Comparison of ENCODE assay signal across 1 cellular context in the genomic region with DNA sequence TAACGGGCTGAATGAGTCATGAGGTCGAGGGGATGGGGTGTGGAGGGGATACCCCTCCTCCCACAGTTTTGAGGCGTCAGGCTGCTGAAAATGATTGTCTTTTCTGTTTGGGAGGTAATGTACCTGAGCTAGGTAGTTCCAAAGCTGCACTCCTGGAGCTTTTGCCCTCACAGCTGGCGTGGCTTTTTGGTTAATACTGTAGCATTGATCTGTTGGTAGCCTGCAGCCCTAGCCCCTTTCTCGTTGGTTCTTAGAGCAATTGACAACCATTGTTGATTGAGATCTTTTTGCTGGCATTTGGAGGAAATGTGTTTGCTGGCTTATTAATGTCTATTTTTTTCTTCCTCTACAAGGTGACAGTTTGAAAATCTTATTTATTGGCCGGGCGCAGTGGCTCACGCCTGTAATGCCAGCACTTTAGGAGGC.
TF ChIP-seq lines count a peak whose summit lies in the region.

No MANE protein-coding gene starts in this region.

TF ChIP-seq in HCT116, 20 proteins besides CTCF, POLR2A, EP300 and RAD21 (continued from another document):
- TF ChIP-seq, protein P1, sequence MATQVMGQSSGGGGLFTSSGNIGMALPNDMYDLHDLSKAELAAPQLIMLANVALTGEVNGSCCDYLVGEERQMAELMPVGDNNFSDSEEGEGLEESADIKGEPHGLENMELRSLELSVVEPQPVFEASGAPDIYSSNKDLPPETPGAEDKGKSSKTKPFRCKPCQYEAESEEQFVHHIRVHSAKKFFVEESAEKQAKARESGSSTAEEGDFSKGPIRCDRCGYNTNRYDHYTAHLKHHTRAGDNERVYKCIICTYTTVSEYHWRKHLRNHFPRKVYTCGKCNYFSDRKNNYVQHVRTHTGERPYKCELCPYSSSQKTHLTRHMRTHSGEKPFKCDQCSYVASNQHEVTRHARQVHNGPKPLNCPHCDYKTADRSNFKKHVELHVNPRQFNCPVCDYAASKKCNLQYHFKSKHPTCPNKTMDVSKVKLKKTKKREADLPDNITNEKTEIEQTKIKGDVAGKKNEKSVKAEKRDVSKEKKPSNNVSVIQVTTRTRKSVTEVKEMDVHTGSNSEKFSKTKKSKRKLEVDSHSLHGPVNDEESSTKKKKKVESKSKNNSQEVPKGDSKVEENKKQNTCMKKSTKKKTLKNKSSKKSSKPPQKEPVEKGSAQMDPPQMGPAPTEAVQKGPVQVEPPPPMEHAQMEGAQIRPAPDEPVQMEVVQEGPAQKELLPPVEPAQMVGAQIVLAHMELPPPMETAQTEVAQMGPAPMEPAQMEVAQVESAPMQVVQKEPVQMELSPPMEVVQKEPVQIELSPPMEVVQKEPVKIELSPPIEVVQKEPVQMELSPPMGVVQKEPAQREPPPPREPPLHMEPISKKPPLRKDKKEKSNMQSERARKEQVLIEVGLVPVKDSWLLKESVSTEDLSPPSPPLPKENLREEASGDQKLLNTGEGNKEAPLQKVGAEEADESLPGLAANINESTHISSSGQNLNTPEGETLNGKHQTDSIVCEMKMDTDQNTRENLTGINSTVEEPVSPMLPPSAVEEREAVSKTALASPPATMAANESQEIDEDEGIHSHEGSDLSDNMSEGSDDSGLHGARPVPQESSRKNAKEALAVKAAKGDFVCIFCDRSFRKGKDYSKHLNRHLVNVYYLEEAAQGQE (IDR thresholded peaks at IDR 0.05; ENCODE audit: low read depth): no peak
- TF ChIP-seq ZFX (IDR thresholded peaks at IDR 0.05): no peak
- TF ChIP-seq TCF7L2 (IDR thresholded peaks at IDR 0.05; ENCODE audit: borderline replicate concordance, extremely low read depth, insufficient read depth, insufficient read length): no peak
- TF ChIP-seq, protein P2, sequence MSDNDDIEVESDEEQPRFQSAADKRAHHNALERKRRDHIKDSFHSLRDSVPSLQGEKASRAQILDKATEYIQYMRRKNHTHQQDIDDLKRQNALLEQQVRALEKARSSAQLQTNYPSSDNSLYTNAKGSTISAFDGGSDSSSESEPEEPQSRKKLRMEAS (IDR thresholded peaks at IDR 0.05): no peak
- TF ChIP-seq, protein P3, sequence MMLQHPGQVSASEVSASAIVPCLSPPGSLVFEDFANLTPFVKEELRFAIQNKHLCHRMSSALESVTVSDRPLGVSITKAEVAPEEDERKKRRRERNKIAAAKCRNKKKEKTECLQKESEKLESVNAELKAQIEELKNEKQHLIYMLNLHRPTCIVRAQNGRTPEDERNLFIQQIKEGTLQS (IDR thresholded peaks at IDR 0.05): no peak
- no peak for TF ChIP-seq SRF (IDR thresholded peaks at IDR 0.05; ENCODE audit: low read depth)
